ENCODE assay signal across 1 cellular context in genomic region chr7:109121599-109122300, GRCh38.
TF ChIP-seq lines count a peak whose summit lies in the region.

No MANE protein-coding gene starts in this region.

TF ChIP-seq in GM23338, 12 proteins besides CTCF, POLR2A, EP300 and RAD21 (continued from another document):
- TF ChIP-seq, protein P1, sequence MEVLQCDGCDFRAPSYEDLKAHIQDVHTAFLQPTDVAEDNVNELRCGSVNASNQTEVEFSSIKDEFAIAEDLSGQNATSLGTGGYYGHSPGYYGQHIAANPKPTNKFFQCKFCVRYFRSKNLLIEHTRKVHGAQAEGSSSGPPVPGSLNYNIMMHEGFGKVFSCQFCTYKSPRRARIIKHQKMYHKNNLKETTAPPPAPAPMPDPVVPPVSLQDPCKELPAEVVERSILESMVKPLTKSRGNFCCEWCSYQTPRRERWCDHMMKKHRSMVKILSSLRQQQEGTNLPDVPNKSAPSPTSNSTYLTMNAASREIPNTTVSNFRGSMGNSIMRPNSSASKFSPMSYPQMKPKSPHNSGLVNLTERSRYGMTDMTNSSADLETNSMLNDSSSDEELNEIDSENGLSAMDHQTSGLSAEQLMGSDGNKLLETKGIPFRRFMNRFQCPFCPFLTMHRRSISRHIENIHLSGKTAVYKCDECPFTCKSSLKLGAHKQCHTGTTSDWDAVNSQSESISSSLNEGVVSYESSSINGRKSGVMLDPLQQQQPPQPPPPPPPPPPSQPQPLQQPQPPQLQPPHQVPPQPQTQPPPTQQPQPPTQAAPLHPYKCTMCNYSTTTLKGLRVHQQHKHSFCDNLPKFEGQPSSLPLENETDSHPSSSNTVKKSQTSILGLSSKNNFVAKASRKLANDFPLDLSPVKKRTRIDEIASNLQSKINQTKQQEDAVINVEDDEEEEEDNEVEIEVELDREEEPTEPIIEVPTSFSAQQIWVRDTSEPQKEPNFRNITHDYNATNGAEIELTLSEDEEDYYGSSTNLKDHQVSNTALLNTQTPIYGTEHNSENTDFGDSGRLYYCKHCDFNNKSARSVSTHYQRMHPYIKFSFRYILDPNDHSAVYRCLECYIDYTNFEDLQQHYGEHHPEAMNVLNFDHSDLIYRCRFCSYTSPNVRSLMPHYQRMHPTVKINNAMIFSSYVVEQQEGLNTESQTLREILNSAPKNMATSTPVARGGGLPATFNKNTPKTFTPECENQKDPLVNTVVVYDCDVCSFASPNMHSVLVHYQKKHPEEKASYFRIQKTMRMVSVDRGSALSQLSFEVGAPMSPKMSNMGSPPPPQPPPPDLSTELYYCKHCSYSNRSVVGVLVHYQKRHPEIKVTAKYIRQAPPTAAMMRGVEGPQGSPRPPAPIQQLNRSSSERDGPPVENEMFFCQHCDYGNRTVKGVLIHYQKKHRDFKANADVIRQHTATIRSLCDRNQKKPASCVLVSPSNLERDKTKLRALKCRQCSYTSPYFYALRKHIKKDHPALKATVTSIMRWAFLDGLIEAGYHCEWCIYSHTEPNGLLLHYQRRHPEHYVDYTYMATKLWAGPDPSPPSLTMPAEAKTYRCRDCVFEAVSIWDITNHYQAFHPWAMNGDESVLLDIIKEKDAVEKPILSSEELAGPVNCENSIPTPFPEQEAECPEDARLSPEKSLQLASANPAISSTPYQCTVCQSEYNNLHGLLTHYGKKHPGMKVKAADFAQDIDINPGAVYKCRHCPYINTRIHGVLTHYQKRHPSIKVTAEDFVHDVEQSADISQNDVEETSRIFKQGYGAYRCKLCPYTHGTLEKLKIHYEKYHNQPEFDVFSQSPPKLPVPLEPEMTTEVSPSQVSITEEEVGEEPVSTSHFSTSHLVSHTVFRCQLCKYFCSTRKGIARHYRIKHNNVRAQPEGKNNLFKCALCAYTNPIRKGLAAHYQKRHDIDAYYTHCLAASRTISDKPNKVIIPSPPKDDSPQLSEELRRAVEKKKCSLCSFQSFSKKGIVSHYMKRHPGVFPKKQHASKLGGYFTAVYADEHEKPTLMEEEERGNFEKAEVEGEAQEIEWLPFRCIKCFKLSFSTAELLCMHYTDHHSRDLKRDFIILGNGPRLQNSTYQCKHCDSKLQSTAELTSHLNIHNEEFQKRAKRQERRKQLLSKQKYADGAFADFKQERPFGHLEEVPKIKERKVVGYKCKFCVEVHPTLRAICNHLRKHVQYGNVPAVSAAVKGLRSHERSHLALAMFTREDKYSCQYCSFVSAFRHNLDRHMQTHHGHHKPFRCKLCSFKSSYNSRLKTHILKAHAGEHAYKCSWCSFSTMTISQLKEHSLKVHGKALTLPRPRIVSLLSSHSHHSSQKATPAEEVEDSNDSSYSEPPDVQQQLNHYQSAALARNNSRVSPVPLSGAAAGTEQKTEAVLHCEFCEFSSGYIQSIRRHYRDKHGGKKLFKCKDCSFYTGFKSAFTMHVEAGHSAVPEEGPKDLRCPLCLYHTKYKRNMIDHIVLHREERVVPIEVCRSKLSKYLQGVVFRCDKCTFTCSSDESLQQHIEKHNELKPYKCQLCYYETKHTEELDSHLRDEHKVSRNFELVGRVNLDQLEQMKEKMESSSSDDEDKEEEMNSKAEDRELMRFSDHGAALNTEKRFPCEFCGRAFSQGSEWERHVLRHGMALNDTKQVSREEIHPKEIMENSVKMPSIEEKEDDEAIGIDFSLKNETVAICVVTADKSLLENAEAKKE (CRISPR knock-in tag; IDR thresholded peaks at IDR 0.05) = no peak
- TF ChIP-seq EZH2phosphoT487 (IDR thresholded peaks at IDR 0.05; ENCODE audit: unreplicated experiment) = no peak
- TF ChIP-seq REST (IDR thresholded peaks at IDR 0.05; ENCODE audit: unreplicated experiment) = no peak
- no peak for TF ChIP-seq NANOG (IDR thresholded peaks at IDR 0.05; ENCODE audit: borderline replicate concordance)
- TF ChIP-seq POLR2AphosphoS5 (IDR thresholded peaks at IDR 0.05; ENCODE audit: low read depth) = no peak
- TF ChIP-seq STAT1 (IDR thresholded peaks at IDR 0.05; ENCODE audit: unreplicated experiment) = no peak
- no peak for TF ChIP-seq ZNF331 (CRISPR knock-in tag; IDR thresholded peaks at IDR 0.05; ENCODE audit: low read depth)
- no peak for TF ChIP-seq ETS1 (IDR thresholded peaks at IDR 0.05)
